12 cellular contexts compared by ENCODE assay signal in the genomic region with DNA sequence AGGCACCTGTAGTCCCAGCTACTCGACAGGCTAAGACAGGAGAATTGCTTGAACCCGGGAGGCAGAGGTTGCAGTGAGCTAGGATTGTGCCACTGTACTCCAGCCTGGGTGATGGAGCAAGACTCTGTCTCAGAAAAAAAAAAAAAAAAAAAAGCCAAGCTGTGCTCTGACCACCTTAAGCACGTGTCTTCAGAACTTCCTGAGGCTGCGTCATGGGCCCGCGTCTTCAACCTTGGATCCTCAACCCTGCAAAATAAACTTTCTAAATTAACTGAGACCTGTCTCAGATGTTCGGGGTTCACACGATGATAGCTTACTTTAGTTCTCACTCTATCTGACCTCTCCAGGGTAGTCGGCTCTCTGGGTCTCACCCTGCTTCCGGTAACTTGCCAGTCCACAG.
DNase-seq lines count a peak whose midpoint lies in the region; ATAC-seq and TF ChIP-seq lines count a peak whose summit lies in the region.
"Had no signal": no experiment of that assay in that cellular context is flagged by ENCODE, and none has a peak within 500 bp of the region (broad histone marks: within the 10 kb centered on the region; RNA-seq: fewer than 3 reads in every experiment).

No MANE protein-coding gene starts in this region.

- 45 to 69% (median 49%) methylated on average over 10 of the region's 10 CpGs for WGBS in spleen, 5 donors
- 93% methylated on average over 8 of the region's 10 CpGs for whole genome bisulfite sequencing in mammary epithelial cell (ENCODE audit: low coverage, missing lambda C conversion rate)

- H3K27ac Mint-ChIP-seq in activated naive CD4-positive, alpha-beta T cell treated with anti-CD3 and anti-CD28 coated beads, Interleukin-2, amount 10 ng/mL, durations not matched to agents 7 days and 5 days = peak overlapping the region; percentile 75

- dilution Hi-C loops in mammary epithelial cell (cut with HindIII; ENCODE audit: low sequenced_read_pairs) = no loop called here

- intact Hi-C loops in spleen (cut with DNase I; ENCODE audit: low total_unique reads) (no loop called here), mammary epithelial cell (cut with micrococcal nuclease) (no loop called here)

- H3K36me3 Mint-ChIP-seq in activated naive CD4-positive, alpha-beta T cell treated with anti-CD3 and anti-CD28 coated beads, Interleukin-2, amount 10 ng/mL, durations not matched to agents 7 days and 5 days = peaks cover 22% of the 10 kb centered on the region

- no peak overlapping the region for H3K4me2 ChIP-seq in mammary epithelial cell (ENCODE audit: insufficient read depth, low read depth, low read length)
- H3K4me2 ChIP-seq: KMS-11 had no signal

- H3K9me3 Mint-ChIP-seq in activated naive CD4-positive, alpha-beta T cell treated with anti-CD3 and anti-CD28 coated beads, Interleukin-2, amount 10 ng/mL, durations not matched to agents 7 days and 5 days = peaks cover 20% of the 10 kb centered on the region

- H3K4me3 Mint-ChIP-seq in activated naive CD4-positive, alpha-beta T cell treated with anti-CD3 and anti-CD28 coated beads, Interleukin-2, amount 10 ng/mL, durations not matched to agents 7 days and 5 days = no peak overlapping the region

- no TSS peak for BruUV-seq in mammary epithelial cell (replicated peaks; lab: Mats Ljungman, UMichigan)

- no peak overlapping the region for H3K4me3 ChIP-seq in HL-60 (replicated peaks; ENCODE audit: insufficient read depth, low read length)
- peak overlapping the region in 1 of 8 donors; percentile 28 for H3K4me3 ChIP-seq in spleen
- no peak overlapping the region for H3K4me3 ChIP-seq in mammary epithelial cell (replicated peaks in 1 of 3; ENCODE audit: insufficient read depth in 1 of 3, low read depth in 2 of 3, low read length in 3 of 3)

- no peak for TF ChIP-seq POLR2A in spleen (IDR thresholded peaks at IDR 0.05)

- H3K4me1 ChIP-seq in spleen (peaks cover 3 to 74% (median 43%) of the 10 kb centered on the region in 6 donors), mammary epithelial cell (ENCODE audit: insufficient read depth, low read length) (no peaks in the 10 kb centered on the region)

- H3K27me3 ChIP-seq in HL-60 (ENCODE audit: insufficient read depth, poor library complexity, severe bottlenecking) = no peaks in the 10 kb centered on the region
- H3K27me3 ChIP-seq in spleen (replicated peaks in 1 of 7) = no peaks in the 10 kb centered on the region
- no peaks in the 10 kb centered on the region for H3K27me3 ChIP-seq in mammary epithelial cell (ENCODE audit: insufficient read depth, low read length)

- H3K9ac ChIP-seq in mammary epithelial cell (ENCODE audit: insufficient read depth, low read length) = no peak overlapping the region
- H3K9ac ChIP-seq: KMS-11 had no signal

- DNase-seq in HL-60 (ENCODE audit: low read depth in 1 of 2, low spot score in 1 of 2) (peak in 1 of 2 experiments; percentile 73), spleen (no peak), mammary epithelial cell (no peak), islet precursor cell (no peak), NCI-H526 (lab: John Stamatoyannopoulos, UW) (no peak)
- DNase-seq in activated CD4-positive, alpha-beta T cell treated with anti-CD3 and anti-CD28 coated beads for 48 hours = peak; percentile 21
- DNase-seq in activated naive CD4-positive, alpha-beta T cell treated with anti-CD3 and anti-CD28 coated beads, Interleukin-2, amount 10 ng/mL, durations not matched to agents 7 days and 5 days = peak; percentile 51
- DNase-seq: COR-L47, glutamatergic neuron, NCI-H2029 treated with DMSO at 0.1 percent for 48 hours had no signal

- no peaks in the 10 kb centered on the region for H4K20me1 ChIP-seq in mammary epithelial cell (ENCODE audit: insufficient read depth, low read length)

- no peaks in the 10 kb centered on the region for H3K9me3 ChIP-seq in spleen
- no peaks in the 10 kb centered on the region for H3K9me3 ChIP-seq in mammary epithelial cell (replicated peaks; ENCODE audit: insufficient read depth, low read length)

- H3K27ac ChIP-seq in HL-60 (replicated peaks) = peak overlapping the region; percentile 85
- H3K27ac ChIP-seq in spleen = peak overlapping the region in 5 of 8 donors; percentile 32 to 73 (median 48)
- no peak overlapping the region for H3K27ac ChIP-seq in mammary epithelial cell (ENCODE audit: insufficient read depth, low read depth, low read length)
- H3K27ac ChIP-seq: KMS-11 had no signal

- H3K4me1 Mint-ChIP-seq in activated naive CD4-positive, alpha-beta T cell treated with anti-CD3 and anti-CD28 coated beads, Interleukin-2, amount 10 ng/mL, durations not matched to agents 7 days and 5 days = peaks cover 73% of the 10 kb centered on the region

- in situ Hi-C loops in mammary epithelial cell (cut with MboI; ENCODE audit: low sequenced_read_pairs in 2 of 2) = loop anchor here in 1 of 2 donors (25.0 kb wide), 1 partner anchor 807 kb away; no protein-coding TSS in a partner anchor

- H3K36me3 ChIP-seq in spleen = no peaks in the 10 kb centered on the region
- H3K36me3 ChIP-seq in mammary epithelial cell (ENCODE audit: insufficient read depth, low read length) = no peaks in the 10 kb centered on the region

- no peaks in the 10 kb centered on the region for H3K27me3 Mint-ChIP-seq in activated naive CD4-positive, alpha-beta T cell treated with anti-CD3 and anti-CD28 coated beads, Interleukin-2, amount 10 ng/mL, durations not matched to agents 7 days and 5 days

- no peaks in the 10 kb centered on the region for H3K79me2 ChIP-seq in mammary epithelial cell (ENCODE audit: insufficient read depth, low read length)

- ATAC-seq in GM18861 (IDR thresholded peaks at IDR 0.05; ENCODE audit: unreplicated experiment) = no peak

- no peak overlapping the region for H2AFZ ChIP-seq in mammary epithelial cell (ENCODE audit: low read depth, low read length)

- TF ChIP-seq CTCF in HL-60 (IDR thresholded peaks at IDR 0.05; ENCODE audit: insufficient read depth, low read length) (no peak), spleen (IDR thresholded peaks at IDR 0.05 in 8 of 11, conservative IDR thresholded peaks at IDR 0.05 in 3 of 11) (no peak), mammary epithelial cell (conservative IDR thresholded peaks at IDR 0.05 in 1 of 2, IDR thresholded peaks at IDR 0.05 in 1 of 2; ENCODE audit: extremely low read depth in 1 of 2, insufficient read depth in 1 of 2, low read depth in 1 of 2, low read length in 2 of 2) (no peak)

- CTCF ChIA-PET in activated naive CD4-positive, alpha-beta T cell treated with anti-CD3 and anti-CD28 coated beads, Interleukin-2, amount 10 ng/mL, durations not matched to agents 7 days and 5 days (lab: Charles Lee) = interaction anchor here (1.1 kb wide), 1 partner anchor 15 kb away, joined by 3 read pairs; no protein-coding TSS in a partner anchor
- CTCF ChIA-PET in mammary epithelial cell (lab: Charles Lee; ENCODE audit: low non-redundant PET) = no interaction called here

Comparison
In these comparisons a context has a peak if more than half of its experiments do, and no peak if none do; other contexts are left out.
1. DNase-seq: peak in activated CD4-positive, alpha-beta T cell treated with anti-CD3 and anti-CD28 coated beads for 48 hours (single experiment) and activated naive CD4-positive, alpha-beta T cell treated with anti-CD3 and anti-CD28 coated beads, Interleukin-2, amount 10 ng/mL, durations not matched to agents 7 days and 5 days (single experiment); none in spleen (single experiment), mammary epithelial cell (single experiment), islet precursor cell (single experiment) and NCI-H526 (0 of 2).